ENCODE assay signal across 1 cellular context in genomic region chr10:74822101-74822500, GRCh38.
TF ChIP-seq lines count a peak whose summit lies in the region.

No MANE protein-coding gene starts in this region.

TF ChIP-seq in SK-N-SH, 30 proteins besides CTCF, POLR2A, EP300 and RAD21 (continued from another document):
- TF ChIP-seq, protein P1, sequence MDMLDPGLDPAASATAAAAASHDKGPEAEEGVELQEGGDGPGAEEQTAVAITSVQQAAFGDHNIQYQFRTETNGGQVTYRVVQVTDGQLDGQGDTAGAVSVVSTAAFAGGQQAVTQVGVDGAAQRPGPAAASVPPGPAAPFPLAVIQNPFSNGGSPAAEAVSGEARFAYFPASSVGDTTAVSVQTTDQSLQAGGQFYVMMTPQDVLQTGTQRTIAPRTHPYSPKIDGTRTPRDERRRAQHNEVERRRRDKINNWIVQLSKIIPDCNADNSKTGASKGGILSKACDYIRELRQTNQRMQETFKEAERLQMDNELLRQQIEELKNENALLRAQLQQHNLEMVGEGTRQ (IDR thresholded peaks at IDR 0.05; ENCODE audit: borderline replicate concordance, low read depth, low read length), result no peak
- TF ChIP-seq, protein P2, sequence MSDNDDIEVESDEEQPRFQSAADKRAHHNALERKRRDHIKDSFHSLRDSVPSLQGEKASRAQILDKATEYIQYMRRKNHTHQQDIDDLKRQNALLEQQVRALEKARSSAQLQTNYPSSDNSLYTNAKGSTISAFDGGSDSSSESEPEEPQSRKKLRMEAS (IDR thresholded peaks at IDR 0.05; ENCODE audit: low read depth), result no peak
- no peak for TF ChIP-seq NRF1 (IDR thresholded peaks at IDR 0.05; ENCODE audit: low read depth, low read length)
- no peak for TF ChIP-seq GATA2 (CRISPR knock-in tag; IDR thresholded peaks at IDR 0.05)
- TF ChIP-seq, protein P3, sequence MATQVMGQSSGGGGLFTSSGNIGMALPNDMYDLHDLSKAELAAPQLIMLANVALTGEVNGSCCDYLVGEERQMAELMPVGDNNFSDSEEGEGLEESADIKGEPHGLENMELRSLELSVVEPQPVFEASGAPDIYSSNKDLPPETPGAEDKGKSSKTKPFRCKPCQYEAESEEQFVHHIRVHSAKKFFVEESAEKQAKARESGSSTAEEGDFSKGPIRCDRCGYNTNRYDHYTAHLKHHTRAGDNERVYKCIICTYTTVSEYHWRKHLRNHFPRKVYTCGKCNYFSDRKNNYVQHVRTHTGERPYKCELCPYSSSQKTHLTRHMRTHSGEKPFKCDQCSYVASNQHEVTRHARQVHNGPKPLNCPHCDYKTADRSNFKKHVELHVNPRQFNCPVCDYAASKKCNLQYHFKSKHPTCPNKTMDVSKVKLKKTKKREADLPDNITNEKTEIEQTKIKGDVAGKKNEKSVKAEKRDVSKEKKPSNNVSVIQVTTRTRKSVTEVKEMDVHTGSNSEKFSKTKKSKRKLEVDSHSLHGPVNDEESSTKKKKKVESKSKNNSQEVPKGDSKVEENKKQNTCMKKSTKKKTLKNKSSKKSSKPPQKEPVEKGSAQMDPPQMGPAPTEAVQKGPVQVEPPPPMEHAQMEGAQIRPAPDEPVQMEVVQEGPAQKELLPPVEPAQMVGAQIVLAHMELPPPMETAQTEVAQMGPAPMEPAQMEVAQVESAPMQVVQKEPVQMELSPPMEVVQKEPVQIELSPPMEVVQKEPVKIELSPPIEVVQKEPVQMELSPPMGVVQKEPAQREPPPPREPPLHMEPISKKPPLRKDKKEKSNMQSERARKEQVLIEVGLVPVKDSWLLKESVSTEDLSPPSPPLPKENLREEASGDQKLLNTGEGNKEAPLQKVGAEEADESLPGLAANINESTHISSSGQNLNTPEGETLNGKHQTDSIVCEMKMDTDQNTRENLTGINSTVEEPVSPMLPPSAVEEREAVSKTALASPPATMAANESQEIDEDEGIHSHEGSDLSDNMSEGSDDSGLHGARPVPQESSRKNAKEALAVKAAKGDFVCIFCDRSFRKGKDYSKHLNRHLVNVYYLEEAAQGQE (IDR thresholded peaks at IDR 0.05; ENCODE audit: low read depth, low read length), result no peak
- TF ChIP-seq, protein P4, sequence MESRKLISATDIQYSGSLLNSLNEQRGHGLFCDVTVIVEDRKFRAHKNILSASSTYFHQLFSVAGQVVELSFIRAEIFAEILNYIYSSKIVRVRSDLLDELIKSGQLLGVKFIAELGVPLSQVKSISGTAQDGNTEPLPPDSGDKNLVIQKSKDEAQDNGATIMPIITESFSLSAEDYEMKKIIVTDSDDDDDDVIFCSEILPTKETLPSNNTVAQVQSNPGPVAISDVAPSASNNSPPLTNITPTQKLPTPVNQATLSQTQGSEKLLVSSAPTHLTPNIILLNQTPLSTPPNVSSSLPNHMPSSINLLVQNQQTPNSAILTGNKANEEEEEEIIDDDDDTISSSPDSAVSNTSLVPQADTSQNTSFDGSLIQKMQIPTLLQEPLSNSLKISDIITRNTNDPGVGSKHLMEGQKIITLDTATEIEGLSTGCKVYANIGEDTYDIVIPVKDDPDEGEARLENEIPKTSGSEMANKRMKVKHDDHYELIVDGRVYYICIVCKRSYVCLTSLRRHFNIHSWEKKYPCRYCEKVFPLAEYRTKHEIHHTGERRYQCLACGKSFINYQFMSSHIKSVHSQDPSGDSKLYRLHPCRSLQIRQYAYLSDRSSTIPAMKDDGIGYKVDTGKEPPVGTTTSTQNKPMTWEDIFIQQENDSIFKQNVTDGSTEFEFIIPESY (IDR thresholded peaks at IDR 0.05; ENCODE audit: borderline replicate concordance, low read depth), result no peak
- no peak for TF ChIP-seq RXRA (IDR thresholded peaks at IDR 0.05; ENCODE audit: borderline replicate concordance, low read depth)
